Comparison of ENCODE assay signal across 16 cellular contexts in the genomic region with DNA sequence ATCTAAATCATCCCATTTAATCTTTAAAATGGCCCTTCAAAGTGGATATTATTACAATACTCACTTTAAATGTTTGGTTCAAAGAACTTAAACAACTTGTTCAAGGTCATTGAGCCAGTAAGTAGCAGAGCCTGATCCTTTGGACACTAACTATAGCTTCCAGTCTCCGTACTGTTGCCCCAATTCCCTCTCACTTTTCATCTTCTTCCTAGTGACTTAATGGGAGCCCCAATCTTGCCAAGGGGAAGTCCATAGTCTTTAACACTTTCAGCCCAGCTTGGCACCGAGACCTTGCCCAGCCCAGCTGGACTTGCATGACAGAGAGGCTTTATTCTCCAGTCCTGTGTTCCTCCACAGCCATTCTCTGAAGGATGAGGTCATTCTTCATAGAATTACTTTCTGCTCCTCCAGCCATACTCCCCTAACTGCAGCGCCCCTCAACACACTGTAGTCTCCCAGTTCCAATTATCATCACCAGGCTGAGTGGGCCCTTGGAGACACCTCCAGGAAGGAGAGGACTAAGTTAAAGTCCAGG.
"Had no signal": no experiment of that assay in that cellular context is flagged by ENCODE, and none has a peak within 500 bp of the region (broad histone marks: within the 10 kb centered on the region; RNA-seq: fewer than 3 reads in every experiment).

No MANE protein-coding gene starts in this region.

- H3K9me3 ChIP-seq: adrenal gland, left lung, stomach, thyroid gland had no signal

- DNase-seq: activated CD4-positive, alpha-beta T cell treated with anti-CD3 and anti-CD28 coated beads, Interleukin-2, amount 50 U/mL, for 4 hours; activated gamma-delta T cell; activated T-cell treated with anti-CD3 and anti-CD28 coated beads, Interleukin-2, amount 50 U/mL, for 72 hours; adrenal gland; kidney; left lung; naive B cell; stimulated activated CD4-positive, alpha-beta T cell treated with anti-CD3 and anti-CD28 coated beads, Interleukin-4, amount 100 ng/mL, for 24 hours; stomach had no signal

- H3K36me3 ChIP-seq: adrenal gland, cardiac muscle cell, left lung, stomach, thyroid gland had no signal

- H3K27me3 ChIP-seq: adrenal gland, cardiac muscle cell, left lung, thyroid gland had no signal

- H3K27ac ChIP-seq: adrenal gland, cardiac muscle cell, left lung, stomach, thyroid gland had no signal

- FAIRE-seq: kidney, TTC549 had no signal

- H3K4me1 ChIP-seq: adrenal gland, left lung, stomach had no signal

- H3K4me3 ChIP-seq: adrenal gland, cardiac muscle cell, left lung, smooth muscle cell, stomach, thyroid gland had no signal

- H3K4me2 ChIP-seq: smooth muscle cell had no signal

- ATAC-seq: activated naive CD4-positive, alpha-beta T cell treated with anti-CD3 and anti-CD28 coated beads, Interleukin-2, amount 50 U/mL, for 72 hours; activated T-cell treated with anti-CD3 and anti-CD28 coated beads, Interleukin-2, amount 50 U/mL, for 72 hours; left lung; sciatic nerve; stimulated activated effector memory CD8-positive, alpha-beta T cell treated with anti-CD3 and anti-CD28 coated beads, Interleukin-12 subunit alpha, Interleukin-12 subunit beta, amount 100 ng/mL, for 72 hours had no signal
